18 cellular contexts compared by ENCODE assay signal in genomic region chr19:30441011-30441410, GRCh38.
"Had no signal": no experiment of that assay in that cellular context is flagged by ENCODE, and none has a peak within 500 bp of the region (broad histone marks: within the 10 kb centered on the region; RNA-seq: fewer than 3 reads in every experiment).

No MANE protein-coding gene starts in this region.

- H3K36me3 ChIP-seq: gastrocnemius medialis, neutrophil, right atrium auricular region, sigmoid colon, suprapubic skin, tibial artery had no signal

- H3K27ac ChIP-seq: coronary artery, gastrocnemius medialis, neutrophil, psoas muscle, right atrium auricular region, sigmoid colon, suprapubic skin, tibial artery had no signal

- H3K4me3 Mint-ChIP-seq: naive B cell, nephron had no signal

- H3K9me3 ChIP-seq: gastrocnemius medialis, neutrophil, psoas muscle, right atrium auricular region, sigmoid colon, suprapubic skin, tibial artery had no signal

- H3K36me3 Mint-ChIP-seq: naive B cell had no signal

- DNase-seq: cerebellar nuclear complex; effector CD4-positive, alpha-beta T cell; gastrocnemius medialis; glutamatergic neuron; kidney; mesendoderm; naive B cell; psoas muscle; sigmoid colon; small intestine; stimulated activated CD4-positive, alpha-beta T cell treated with anti-CD3 and anti-CD28 coated beads, Interleukin-2, amount 100 ng/mL, for 48 hours; stimulated activated naive CD4-positive, alpha-beta T cell treated with Interleukin-2 at 50 U/mL for 16 hours had no signal

- H3K27me3 ChIP-seq: gastrocnemius medialis, neutrophil, right atrium auricular region, sigmoid colon had no signal

- H3K4me1 ChIP-seq: gastrocnemius medialis, psoas muscle, right atrium auricular region, sigmoid colon, suprapubic skin, tibial artery had no signal

- H3K9me3 Mint-ChIP-seq: nephron had no signal

- H3K4me1 Mint-ChIP-seq: naive B cell had no signal

- H3K4me3 ChIP-seq: coronary artery, gastrocnemius medialis, psoas muscle, right atrium auricular region, sigmoid colon, suprapubic skin, tibial artery had no signal

- H3K27ac Mint-ChIP-seq: naive B cell, nephron had no signal
